ENCODE assay signal across 3 cellular contexts in genomic region chr15:29275855-29276254, GRCh38.
"Had no signal": no experiment of that assay in that cellular context is flagged by ENCODE, and none has a peak within 500 bp of the region (broad histone marks: within the 10 kb centered on the region; RNA-seq: fewer than 3 reads in every experiment).

No MANE protein-coding gene starts in this region.

- ATAC-seq: GM12878 had no signal

- H3K4me3 ChIP-seq: GM12878 had no signal

- DNase-seq: GDM1, GF-D8 had no signal
